ENCODE assay signal across 9 cellular contexts in the genomic region with DNA sequence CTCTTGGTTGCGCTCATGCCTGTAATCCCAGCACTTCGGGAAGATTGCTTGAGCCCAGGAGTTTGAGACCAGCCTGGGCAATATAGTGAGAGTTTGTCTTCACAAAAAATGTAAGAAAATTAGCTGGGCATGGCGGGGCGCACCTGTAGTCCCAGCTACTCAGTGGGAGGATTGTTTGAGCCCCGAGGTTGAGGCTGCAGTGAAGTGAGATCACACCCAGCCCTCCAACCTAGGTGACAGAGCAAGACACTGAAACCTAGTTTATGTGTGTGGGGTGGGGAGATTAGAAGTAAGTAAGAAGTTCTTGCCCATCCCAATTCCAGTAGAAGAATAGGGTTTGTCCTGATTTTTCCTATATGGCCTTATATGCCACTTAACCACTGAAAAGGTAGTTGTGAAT. TPM values are rescaled to one million over a fixed set of nuclear protein-coding genes. Genes with fewer than 3 reads are reported as not detected.
DNase-seq lines count a peak whose midpoint lies in the region; ATAC-seq, FAIRE-seq and TF ChIP-seq lines count a peak whose summit lies in the region.
"Had no signal": no experiment of that assay in that cellular context is flagged by ENCODE, and none has a peak within 500 bp of the region (broad histone marks: within the 10 kb centered on the region; RNA-seq: fewer than 3 reads in every experiment).

No MANE protein-coding gene starts in this region.

- H3K79me1 ChIP-seq in mesendoderm (ENCODE audit: low read length), result peaks cover 2% of the 10 kb centered on the region

- no peak overlapping the region for H4K5ac ChIP-seq in mesendoderm (ENCODE audit: low read length)

- peaks cover 69% of the 10 kb centered on the region for H4K20me1 ChIP-seq in astrocyte (ENCODE audit: insufficient read depth, low read length)

- no peaks in the 10 kb centered on the region for H3K9me3 Mint-ChIP-seq in astrocyte (ENCODE audit: unreplicated experiment)

- no CpG with 5 or more reads among the region's 5 CpGs for WGBS in mesendoderm (ENCODE audit: extremely low coverage, insufficient coverage, low lambda C conversion rate)
- 70 to 77% methylated on average over 5 of the region's 5 CpGs for WGBS in thyroid gland, 2 donors

- TF ChIP-seq CTCF in astrocyte (IDR thresholded peaks at IDR 0.05; ENCODE audit: insufficient read depth, low read depth, low read length) (no peak), thyroid gland (IDR thresholded peaks at IDR 0.05) (no peak)

- intact Hi-C loops in thyroid gland (cut with DNase I), result no loop called here

- H3K4me3 ChIP-seq in astrocyte (ENCODE audit: insufficient read depth, low read depth, low read length) (peak overlapping the region; percentile 100), mesendoderm (ENCODE audit: low read length) (peak overlapping the region; percentile 15), thyroid gland (replicated peaks in 1 of 3) (no peak overlapping the region)

- TF ChIP-seq POLR2A in thyroid gland (IDR thresholded peaks at IDR 0.05), result no peak

- H3K4me1 ChIP-seq in astrocyte (ENCODE audit: insufficient read depth, low read length) (peaks cover 47% of the 10 kb centered on the region), mesendoderm (ENCODE audit: control insufficient read depth, low read depth, low read length) (peaks cover 1% of the 10 kb centered on the region), thyroid gland (peaks cover 16 to 18% of the 10 kb centered on the region in 2 donors)

- H2BK5ac ChIP-seq in mesendoderm (ENCODE audit: low read length), result no peak overlapping the region

- no peak overlapping the region for H3K18ac ChIP-seq in mesendoderm (ENCODE audit: low read length)

- H3K56ac ChIP-seq in mesendoderm (ENCODE audit: low read length), result peak overlapping the region; percentile 60

- no peak for FAIRE-seq in astrocyte (lab: Jason Lieb, UNC)

- H3K4me2 ChIP-seq in astrocyte (ENCODE audit: low read length) (peak overlapping the region; percentile 93), mesendoderm (ENCODE audit: low read length) (peak overlapping the region; percentile 58)

- no peak overlapping the region for H2BK120ac ChIP-seq in mesendoderm (ENCODE audit: low read depth, low read length)

- ATAC-seq in GM19328 (IDR thresholded peaks at IDR 0.05; ENCODE audit: unreplicated experiment), result no peak

- H2AFZ ChIP-seq in astrocyte (ENCODE audit: low read depth, low read length), result no peak overlapping the region

- H4K8ac ChIP-seq in mesendoderm (ENCODE audit: low read depth, low read length), result no peak overlapping the region

- H3K9ac ChIP-seq in astrocyte (ENCODE audit: low read length), result peak overlapping the region; percentile 100
- H3K9ac ChIP-seq in mesendoderm (ENCODE audit: low read length), result peak overlapping the region; percentile 61

- peak overlapping the region; percentile 34 for H3K27ac Mint-ChIP-seq in astrocyte (ENCODE audit: unreplicated experiment)

- no peaks in the 10 kb centered on the region for H3K27me3 ChIP-seq in astrocyte (ENCODE audit: insufficient read depth, low read length)
- H3K27me3 ChIP-seq in mesendoderm (ENCODE audit: insufficient read depth, low read length, poor library complexity), result no peaks in the 10 kb centered on the region
- H3K27me3 ChIP-seq in thyroid gland, result no peaks in the 10 kb centered on the region

- H3K4me3 Mint-ChIP-seq in astrocyte (ENCODE audit: unreplicated experiment), result peak overlapping the region; percentile 96

- H3K79me2 ChIP-seq in astrocyte (ENCODE audit: insufficient read depth, low read length), result peaks cover 71% of the 10 kb centered on the region
- H3K79me2 ChIP-seq in mesendoderm (ENCODE audit: control insufficient read depth, insufficient read depth, low read length), result peaks cover 61% of the 10 kb centered on the region

- no peak overlapping the region for H2AK5ac ChIP-seq in mesendoderm (ENCODE audit: low read length)

- H3K27ac ChIP-seq in astrocyte (ENCODE audit: low read depth, low read length), result peak overlapping the region; percentile 16
- H3K27ac ChIP-seq in mesendoderm (ENCODE audit: low read depth, low read length), result no peak overlapping the region
- H3K27ac ChIP-seq in thyroid gland, result peak overlapping the region in 1 of 3 donors; percentile 98

- H3K36me3 ChIP-seq in astrocyte (ENCODE audit: insufficient read depth, low read length) (peaks cover 56% of the 10 kb centered on the region), mesendoderm (ENCODE audit: control insufficient read depth, insufficient read depth, low read length) (peaks cover 7% of the 10 kb centered on the region), thyroid gland (peaks cover 30 to 44% of the 10 kb centered on the region in 2 donors)

- no peak overlapping the region for H3K4ac ChIP-seq in mesendoderm (ENCODE audit: low read depth, low read length)

- peaks cover 42% of the 10 kb centered on the region for H3K4me1 Mint-ChIP-seq in astrocyte (ENCODE audit: low read depth, unreplicated experiment)

- H2BK15ac ChIP-seq in mesendoderm (replicated peaks; ENCODE audit: low read depth), result no peak overlapping the region

- DNase-seq in stimulated activated CD4-positive, alpha-beta T cell treated with anti-CD3 and anti-CD28 coated beads, Interleukin-4, amount 100 ng/mL, for 1 hour, result peak; percentile 11
- no peak for DNase-seq in stimulated activated CD4-positive, alpha-beta T cell treated with anti-CD3 and anti-CD28 coated beads, Interleukin-4, amount 100 ng/mL, for 4 hours
- DNase-seq in astrocyte (ENCODE audit: low read depth), result no peak
- DNase-seq in mesendoderm, result no peak
- DNase-seq in thyroid gland, result no peak
- DNase-seq in DMS153 (lab: John Stamatoyannopoulos, UW), result no peak
- no peak for DNase-seq in GDM1 (lab: John Stamatoyannopoulos, UW)
- DNase-seq: Kasumi-1 had no signal

- H3K9me3 ChIP-seq in astrocyte (ENCODE audit: insufficient read depth, low read depth, low read length) (no peaks in the 10 kb centered on the region), thyroid gland (no peaks in the 10 kb centered on the region)

- no peak overlapping the region for H3K23ac ChIP-seq in mesendoderm (ENCODE audit: low read length)

- peaks cover 32% of the 10 kb centered on the region for H3K36me3 Mint-ChIP-seq in astrocyte (ENCODE audit: low read depth, unreplicated experiment)

- no peaks in the 10 kb centered on the region for H3K27me3 Mint-ChIP-seq in astrocyte (ENCODE audit: low read depth, unreplicated experiment)

RNA-seq across cellular contexts. Expression of gene RPL5, which starts 2.0 kb away (rescaled TPM):
- total RNA-seq in astrocyte, result 741 and 846 TPM in 2 replicates
- polyA plus RNA-seq in mesendoderm (2013, experiment 1 of 2), result 5,152 TPM
- 5,127 TPM for polyA plus RNA-seq in mesendoderm (2013, experiment 2 of 2)
- 1,000 to 10,000 TPM; 1,556 to 2,409 (median 1,666) TPM for total RNA-seq in thyroid gland

RNA-seq across cellular contexts. Expression of gene EVI5, which starts 48.9 kb away (rescaled TPM):
- total RNA-seq in astrocyte (80.3 and 80.4 TPM in 2 replicates), thyroid gland (10 to 100 TPM; 37.7 to 59.7 (median 41.7) TPM)
- polyA plus RNA-seq in mesendoderm (2013, experiment 1 of 2), result 4.4 TPM
- polyA plus RNA-seq in mesendoderm (2013, experiment 2 of 2), result 3.5 TPM

Comparison
In these comparisons a context has a peak if more than half of its experiments do, and no peak if none do; other contexts are left out.
1. H3K4me3 ChIP-seq: peak in astrocyte (single experiment) and mesendoderm (single experiment); none in thyroid gland (0 of 3).